9 cellular contexts compared by ENCODE assay signal in the genomic region with DNA sequence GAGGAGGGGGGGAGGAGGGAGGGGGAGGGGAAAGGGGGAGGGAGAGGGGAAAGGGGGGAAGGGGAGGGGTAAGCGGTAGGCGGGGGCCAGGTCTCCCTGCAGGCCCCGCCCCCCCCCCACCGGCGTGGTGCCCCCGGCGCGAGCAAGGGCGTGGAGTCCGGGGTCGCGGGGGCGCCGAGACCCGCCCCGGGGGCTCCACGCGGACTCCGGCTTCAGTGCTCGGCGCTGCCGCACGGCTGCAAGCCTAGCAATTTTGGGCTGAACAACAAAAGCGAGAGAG. TPM values are rescaled to one million over a fixed set of nuclear protein-coding genes. Genes with fewer than 3 reads are reported as not detected.
A peak's percentile ranks its signal among the peaks of the same experiment; 100 is the strongest.
DNase-seq lines count a peak whose midpoint lies in the region; ATAC-seq and TF ChIP-seq lines count a peak whose summit lies in the region.
"Had no signal": no experiment of that assay in that cellular context is flagged by ENCODE, and none has a peak within 500 bp of the region (broad histone marks: within the 10 kb centered on the region; RNA-seq: fewer than 3 reads in every experiment).

No MANE protein-coding gene starts in this region.

- peak overlapping the region; percentile 64 for H3K4me3 ChIP-seq in AG09309 (ENCODE audit: control insufficient read depth, low read depth, low read length)
- H3K4me3 ChIP-seq in Loucy (ENCODE audit: low read length, poor library complexity, severe bottlenecking): peak overlapping the region; percentile 72
- H3K4me3 ChIP-seq in duodenal mucosa (ENCODE audit: low read depth in 1 of 2, low read length in 2 of 2): peak overlapping the region; percentile 72 to 74

- no peaks in the 10 kb centered on the region for H3K27me3 Mint-ChIP-seq in naive thymus-derived CD8-positive, alpha-beta T cell
- peaks cover 9% of the 10 kb centered on the region for H3K27me3 Mint-ChIP-seq in nephron progenitor cell (ENCODE audit: low read depth, poor library complexity)

- H4K20me1 ChIP-seq in Loucy (ENCODE audit: insufficient read depth, low read length, poor library complexity, severe bottlenecking): no peaks in the 10 kb centered on the region

- H3K4me2 ChIP-seq in Loucy (ENCODE audit: low read depth, low read length, poor library complexity, severe bottlenecking): peak overlapping the region; percentile 84

- ATAC-seq in naive thymus-derived CD8-positive, alpha-beta T cell: no peak
- no peak for ATAC-seq in left lobe of liver

- POLR2A ChIA-PET in naive thymus-derived CD8-positive, alpha-beta T cell (lab: Charles Lee): interaction anchor here (0.6 to 6.1 kb wide), 5 partner anchors 12 to 470 kb away, joined by 3 to 35 read pairs (median 4); a partner anchor contains a TSS

- H3K36me3 ChIP-seq in Loucy (ENCODE audit: insufficient read depth, low read length) (no peaks in the 10 kb centered on the region), duodenal mucosa (ENCODE audit: control insufficient read depth in 1 of 2, insufficient read depth in 2 of 2, low read length in 2 of 2) (no peaks in the 10 kb centered on the region)

- DNase-seq in AG09309 (ENCODE audit: low read depth): no peak
- DNase-seq in naive thymus-derived CD8-positive, alpha-beta T cell: no peak
- DNase-seq in DMS114 treated with DMSO at 0.1 percent for 48 hours (lab: John Stamatoyannopoulos, UW; ENCODE audit: unreplicated experiment): no peak
- no peak for DNase-seq in medulla oblongata (ENCODE audit: extremely low spot score)
- no peak for DNase-seq in left lobe of liver (ENCODE audit: low spot score)
- no peak for DNase-seq in nephron progenitor cell
- DNase-seq: amniotic stem cell had no signal

- no peaks in the 10 kb centered on the region for H3K79me2 ChIP-seq in Loucy (ENCODE audit: insufficient read depth, low read length)

- TF ChIP-seq CTCF in AG09309 (IDR thresholded peaks at IDR 0.05; ENCODE audit: control insufficient read depth, insufficient read depth, low read depth, low read length, missing control alignments): no peak
- TF ChIP-seq CTCF in Loucy (conservative IDR thresholded peaks at IDR 0.05; ENCODE audit: low read length): no peak
- TF ChIP-seq CTCF in nephron progenitor cell (IDR thresholded peaks at IDR 0.05): no peak

- H3K4me1 ChIP-seq in Loucy (ENCODE audit: insufficient read depth, low read length, poor library complexity, severe bottlenecking): peaks cover 14% of the 10 kb centered on the region
- H3K4me1 ChIP-seq in duodenal mucosa (ENCODE audit: control insufficient read depth in 1 of 2, insufficient read depth in 2 of 2, low read length in 2 of 2): peaks cover 22 to 35% of the 10 kb centered on the region in 2 donors

- H3K27ac Mint-ChIP-seq in naive thymus-derived CD8-positive, alpha-beta T cell: peak overlapping the region in 4 of 10 donors; percentile 90 to 95 (median 94)
- no peak overlapping the region for H3K27ac Mint-ChIP-seq in nephron progenitor cell

- H3K9me2 ChIP-seq in Loucy (replicated peaks; ENCODE audit: low read depth, low read length): no peaks in the 10 kb centered on the region

- no peaks in the 10 kb centered on the region for H3F3A ChIP-seq in Loucy (ENCODE audit: low read depth)

- peak overlapping the region; percentile 65 for H3K9ac ChIP-seq in Loucy (ENCODE audit: low read depth, low read length, poor library complexity, severe bottlenecking)
- H3K9ac ChIP-seq in duodenal mucosa (ENCODE audit: low read depth in 1 of 2, low read length in 2 of 2): peak overlapping the region; percentile 74 to 82

- H3K27ac ChIP-seq in duodenal mucosa (ENCODE audit: low read depth, low read length): peak overlapping the region; percentile 80

- H3K36me3 Mint-ChIP-seq in naive thymus-derived CD8-positive, alpha-beta T cell: no peaks in the 10 kb centered on the region
- no peaks in the 10 kb centered on the region for H3K36me3 Mint-ChIP-seq in nephron progenitor cell (ENCODE audit: low read depth)

- no peaks in the 10 kb centered on the region for H3K9me3 Mint-ChIP-seq in naive thymus-derived CD8-positive, alpha-beta T cell
- no peaks in the 10 kb centered on the region for H3K9me3 Mint-ChIP-seq in nephron progenitor cell

- no peaks in the 10 kb centered on the region for H3K9me3 ChIP-seq in Loucy (ENCODE audit: insufficient read depth, low read depth, low read length)
- no peaks in the 10 kb centered on the region for H3K9me3 ChIP-seq in duodenal mucosa (ENCODE audit: control insufficient read depth in 1 of 2, low read length in 2 of 2)

- peak overlapping the region; percentile 22 to 96 (median 42) for H3K4me3 Mint-ChIP-seq in naive thymus-derived CD8-positive, alpha-beta T cell
- H3K4me3 Mint-ChIP-seq in nephron progenitor cell: no peak overlapping the region

- H3K4me1 Mint-ChIP-seq in naive thymus-derived CD8-positive, alpha-beta T cell: peaks cover 10 to 44% (median 40%) of the 10 kb centered on the region in 4 donors
- peaks cover 55% of the 10 kb centered on the region for H3K4me1 Mint-ChIP-seq in nephron progenitor cell

- no peak overlapping the region; the same call in 1 of the 2 replicates for H2AFZ ChIP-seq in Loucy (ENCODE audit: low read length)

- H3K27me3 ChIP-seq in Loucy (ENCODE audit: insufficient read depth, low read length, poor library complexity, severe bottlenecking) (no peaks in the 10 kb centered on the region), duodenal mucosa (ENCODE audit: control insufficient read depth in 1 of 2, insufficient read depth in 2 of 2, low read length in 2 of 2) (no peaks in the 10 kb centered on the region)

RNA-seq across cellular contexts. Expression of a gene that starts 10.8 kb away (rescaled TPM):
- total RNA-seq in naive thymus-derived CD8-positive, alpha-beta T cell: not detected
- not detected for polyA plus RNA-seq in naive thymus-derived CD8-positive, alpha-beta T cell
- total RNA-seq in left lobe of liver: not detected

RNA-seq across cellular contexts. Expression of a gene that starts 15.8 kb away (rescaled TPM):
- total RNA-seq in naive thymus-derived CD8-positive, alpha-beta T cell: 10 to 100 TPM; 34.5 to 35.1 TPM
- 10 to 100 TPM; 40.8 to 57.8 (median 45.2) TPM for polyA plus RNA-seq in naive thymus-derived CD8-positive, alpha-beta T cell
- 19.9 TPM for total RNA-seq in left lobe of liver

RNA-seq across cellular contexts. Expression of a gene that starts 31.8 kb away (rescaled TPM):
- 10 to 100 TPM; 33.7 to 35.7 TPM for total RNA-seq in naive thymus-derived CD8-positive, alpha-beta T cell
- polyA plus RNA-seq in naive thymus-derived CD8-positive, alpha-beta T cell: 10 to 100 TPM; 14.8 to 29.1 (median 19.8) TPM
- total RNA-seq in left lobe of liver: 6.6 TPM

RNA-seq across cellular contexts. Expression of a gene that starts 55.3 kb away (rescaled TPM):
- not detected for total RNA-seq in naive thymus-derived CD8-positive, alpha-beta T cell
- polyA plus RNA-seq in naive thymus-derived CD8-positive, alpha-beta T cell: not detected
- not detected for total RNA-seq in left lobe of liver
